ENCODE assay signal across 1 cellular context in genomic region chr2:218044599-218044998, GRCh38. TPM values are rescaled to one million over a fixed set of nuclear protein-coding genes. Genes with fewer than 3 reads are reported as not detected.
"Had no signal": no experiment of that assay in that cellular context is flagged by ENCODE, and none has a peak within 500 bp of the region (broad histone marks: within the 10 kb centered on the region; RNA-seq: fewer than 3 reads in every experiment).

No MANE protein-coding gene starts in this region.

RNA-seq across cellular contexts. Expression of gene RUFY4, which starts 24.5 kb away (rescaled TPM):
- total RNA-seq: activated CD8-positive, alpha-beta memory T cell treated with anti-CD3 and anti-CD28 coated beads for 36 hours had no signal
